28 cellular contexts compared by ENCODE assay signal in genomic region chr17:40028595-40028994, GRCh38. TPM values are rescaled to one million over a fixed set of nuclear protein-coding genes. Genes with fewer than 3 reads are reported as not detected.
"Had no signal": no experiment of that assay in that cellular context is flagged by ENCODE, and none has a peak within 500 bp of the region (broad histone marks: within the 10 kb centered on the region; RNA-seq: fewer than 3 reads in every experiment).

No MANE protein-coding gene starts in this region.

- H3K36me3 ChIP-seq: uterus had no signal

- H3K27ac ChIP-seq: dorsolateral prefrontal cortex, epithelial cell of prostate, esophagus muscularis mucosa, gastroesophageal sphincter, left ventricle myocardium inferior, pancreas, prostate gland, right lobe of liver, tibial artery, upper lobe of left lung, uterus had no signal

- H3K9me3 Mint-ChIP-seq: immature natural killer cell; natural killer cell treated with Interleukin-12 subunit alpha and Interleukin-12 subunit beta and Interleukin-15 and Interleukin-18, amount 100 ng/mL, for 72 hours; stimulated activated memory B cell treated with anti-CD40 and anti-IgM and Interleukin-4, amounts not matched to agents 10 μg/mL and 1 μg/mL and 100 μg/mL, for 72 hours; stimulated activated naive CD8-positive, alpha-beta T cell treated with anti-CD3 and anti-CD28 coated beads, Interleukin-15, Interleukin-2, amounts not matched to agents 100 ng/mL and 50 ng/mL, for 24 hours had no signal

- ATAC-seq: gastroesophageal sphincter; natural killer cell treated with Interleukin-12 subunit alpha and Interleukin-12 subunit beta and Interleukin-15 and Interleukin-18, amount 100 ng/mL, for 72 hours; pancreas; right lobe of liver had no signal

- DNase-seq: cortex of kidney; dorsolateral prefrontal cortex; effector CD8-positive, alpha-beta T cell; glutamatergic neuron; immature natural killer cell; left ventricle myocardium inferior; mesenchymal stem cell; midbrain; occipital lobe; pancreas; right lobe of liver; stimulated activated CD4-positive, alpha-beta T cell treated with anti-CD3 and anti-CD28 coated beads, Interleukin-4, amount 100 ng/mL, for 1 hour; stimulated activated CD8-positive, alpha-beta memory T cell treated with anti-CD3 and anti-CD28 coated beads, Interleukin-4, amount 100 ng/mL, for 48 hours; tibial artery; uterus had no signal

- H3K9me3 ChIP-seq: esophagus muscularis mucosa, gastroesophageal sphincter, left ventricle myocardium inferior, pancreas, prostate gland, right lobe of liver, tibial artery, upper lobe of left lung, uterus had no signal

- H3K27ac Mint-ChIP-seq: natural killer cell treated with Interleukin-12 subunit alpha and Interleukin-12 subunit beta and Interleukin-15 and Interleukin-18, amount 100 ng/mL, for 72 hours; stimulated activated memory B cell treated with anti-CD40 and anti-IgM and Interleukin-4, amounts not matched to agents 10 μg/mL and 1 μg/mL and 100 μg/mL, for 72 hours; stimulated activated naive CD8-positive, alpha-beta T cell treated with anti-CD3 and anti-CD28 coated beads, Interleukin-15, Interleukin-2, amounts not matched to agents 100 ng/mL and 50 ng/mL, for 24 hours had no signal

- H3K4me3 Mint-ChIP-seq: immature natural killer cell; natural killer cell treated with Interleukin-12 subunit alpha and Interleukin-12 subunit beta and Interleukin-15 and Interleukin-18, amount 100 ng/mL, for 72 hours; stimulated activated memory B cell treated with anti-CD40 and anti-IgM and Interleukin-4, amounts not matched to agents 10 μg/mL and 1 μg/mL and 100 μg/mL, for 72 hours; stimulated activated naive CD8-positive, alpha-beta T cell treated with anti-CD3 and anti-CD28 coated beads, Interleukin-15, Interleukin-2, amounts not matched to agents 100 ng/mL and 50 ng/mL, for 24 hours had no signal

- H3K4me3 ChIP-seq: dorsolateral prefrontal cortex, esophagus muscularis mucosa, gastroesophageal sphincter, left ventricle myocardium inferior, lung, pancreas, prostate gland, right lobe of liver, tibial artery, upper lobe of left lung, uterus had no signal

- H3K27me3 ChIP-seq: dorsolateral prefrontal cortex, esophagus muscularis mucosa, gastroesophageal sphincter, pancreas, right lobe of liver, tibial artery, upper lobe of left lung, uterus had no signal

- FAIRE-seq: endometrium, keratinocyte, pancreas had no signal

- H3K27me3 Mint-ChIP-seq: natural killer cell treated with Interleukin-12 subunit alpha and Interleukin-12 subunit beta and Interleukin-15 and Interleukin-18, amount 100 ng/mL, for 72 hours; stimulated activated memory B cell treated with anti-CD40 and anti-IgM and Interleukin-4, amounts not matched to agents 10 μg/mL and 1 μg/mL and 100 μg/mL, for 72 hours; stimulated activated naive CD8-positive, alpha-beta T cell treated with anti-CD3 and anti-CD28 coated beads, Interleukin-15, Interleukin-2, amounts not matched to agents 100 ng/mL and 50 ng/mL, for 24 hours had no signal

RNA-seq across cellular contexts. Expression of gene CSF3, which starts 13.4 kb away (rescaled TPM):
- total RNA-seq: left ventricle myocardium inferior, renal cortical epithelial cell, temporal lobe had no signal
- polyA plus RNA-seq: immature natural killer cell had no signal
